22 cellular contexts compared by ENCODE assay signal in genomic region chr11:36379653-36380052, GRCh38.
A peak's percentile ranks its signal among the peaks of the same experiment; 100 is the strongest.
DNase-seq lines count a peak whose midpoint lies in the region; ATAC-seq, FAIRE-seq and TF ChIP-seq lines count a peak whose summit lies in the region.
"Had no signal": no experiment of that assay in that cellular context is flagged by ENCODE, and none has a peak within 500 bp of the region (broad histone marks: within the 10 kb centered on the region; RNA-seq: fewer than 3 reads in every experiment).

No MANE protein-coding gene starts in this region.

- ATAC-seq in stimulated activated naive CD8-positive, alpha-beta T cell treated with anti-CD3 and anti-CD28 coated beads, Interleukin-15, amount 100 ng/mL, for 72 hours: no peak
- no peak for ATAC-seq in GM18873 (IDR thresholded peaks at IDR 0.05; ENCODE audit: low FRiP score, unreplicated experiment)
- ATAC-seq: esophagus mucosa; left colon; stimulated activated naive CD8-positive, alpha-beta T cell treated with anti-CD3 and anti-CD28 coated beads, Interleukin-15, Interleukin-2, amounts not matched to agents 100 U/mL and 50 U/mL, for 24 hours had no signal

- H3K4me1 ChIP-seq in astrocyte (ENCODE audit: insufficient read depth, low read length): peaks cover 6% of the 10 kb centered on the region
- H3K4me1 ChIP-seq in mucosa of rectum (ENCODE audit: control insufficient read depth in 2 of 2, insufficient read depth in 2 of 2, low read length in 2 of 2): peaks cover 12 to 26% of the 10 kb centered on the region in 2 donors

- H3K27ac ChIP-seq in astrocyte (ENCODE audit: low read depth, low read length) (no peak overlapping the region), mucosa of rectum (ENCODE audit: low read depth in 2 of 2, low read length in 2 of 2) (no peak overlapping the region)
- H3K27ac ChIP-seq: SJCRH30, tibial artery had no signal

- no peak overlapping the region for H3K4me2 ChIP-seq in astrocyte (ENCODE audit: low read length)

- DNase-seq in stimulated activated naive CD8-positive, alpha-beta T cell treated with anti-CD3 and anti-CD28 coated beads, Interleukin-15, amount 100 ng/mL, for 72 hours: no peak
- no peak for DNase-seq in astrocyte (ENCODE audit: low read depth)
- DNase-seq in CD1c-positive myeloid dendritic cell (ENCODE audit: extremely low spot score): no peak
- no peak for DNase-seq in stimulated activated CD4-positive, alpha-beta T cell treated with anti-CD3 and anti-CD28 coated beads, Interleukin-12 subunit alpha, Interleukin-12 subunit beta, amount 100 ng/mL, for 4 hours
- DNase-seq: activated naive CD8-positive, alpha-beta T cell treated with anti-CD3 and anti-CD28 coated beads, Interleukin-2, amount 10 ng/mL, durations not matched to agents 7 days and 5 days; CD4-positive, CD25-positive, alpha-beta regulatory T cell; foreskin melanocyte; left colon; mesendoderm; naive B cell; NCI-H2029 treated with DMSO at 0.1 percent for 48 hours; NCI-H226; SJCRH30; stimulated activated CD4-positive, alpha-beta T cell treated with anti-CD3 and anti-CD28 coated beads, Interleukin-4, amount 100 ng/mL, for 4 hours; stimulated activated naive CD8-positive, alpha-beta T cell treated with anti-CD3 and anti-CD28 coated beads, Interleukin-15, Interleukin-2, amounts not matched to agents 100 U/mL and 50 U/mL, for 24 hours; T-helper 2 cell; tibial artery had no signal

- H3K9me3 Mint-ChIP-seq in stimulated activated naive CD8-positive, alpha-beta T cell treated with anti-CD3 and anti-CD28 coated beads, Interleukin-15, Interleukin-2, amounts not matched to agents 100 ng/mL and 50 ng/mL, for 24 hours: no peaks in the 10 kb centered on the region
- no peaks in the 10 kb centered on the region for H3K9me3 Mint-ChIP-seq in stimulated activated naive CD8-positive, alpha-beta T cell treated with anti-CD3 and anti-CD28 coated beads, Interleukin-15, amount 100 ng/mL, for 72 hours
- no peaks in the 10 kb centered on the region for H3K9me3 Mint-ChIP-seq in astrocyte (ENCODE audit: unreplicated experiment)
- H3K9me3 Mint-ChIP-seq: activated naive CD8-positive, alpha-beta T cell treated with anti-CD3 and anti-CD28 coated beads, Interleukin-2, amount 10 ng/mL, durations not matched to agents 7 days and 5 days; CD4-positive, CD25-positive, alpha-beta regulatory T cell; naive B cell had no signal

- H3K36me3 Mint-ChIP-seq in stimulated activated naive CD8-positive, alpha-beta T cell treated with anti-CD3 and anti-CD28 coated beads, Interleukin-15, Interleukin-2, amounts not matched to agents 100 ng/mL and 50 ng/mL, for 24 hours (ENCODE audit: low read depth): peaks cover 7% of the 10 kb centered on the region
- H3K36me3 Mint-ChIP-seq in astrocyte (ENCODE audit: low read depth, unreplicated experiment): peaks cover 25% of the 10 kb centered on the region
- H3K36me3 Mint-ChIP-seq: CD4-positive, CD25-positive, alpha-beta regulatory T cell; naive B cell had no signal

- peaks cover 50% of the 10 kb centered on the region for H3K27me3 Mint-ChIP-seq in stimulated activated naive CD8-positive, alpha-beta T cell treated with anti-CD3 and anti-CD28 coated beads, Interleukin-15, Interleukin-2, amounts not matched to agents 100 ng/mL and 50 ng/mL, for 24 hours
- peaks cover 97% of the 10 kb centered on the region for H3K27me3 Mint-ChIP-seq in stimulated activated naive CD8-positive, alpha-beta T cell treated with anti-CD3 and anti-CD28 coated beads, Interleukin-15, amount 100 ng/mL, for 72 hours
- no peaks in the 10 kb centered on the region for H3K27me3 Mint-ChIP-seq in astrocyte (ENCODE audit: low read depth, unreplicated experiment)

- peaks cover 21% of the 10 kb centered on the region for H4K20me1 ChIP-seq in astrocyte (ENCODE audit: insufficient read depth, low read length)

- no peak overlapping the region for H2AFZ ChIP-seq in astrocyte (ENCODE audit: low read depth, low read length)

- H3K79me2 ChIP-seq in astrocyte (ENCODE audit: insufficient read depth, low read length): peaks cover 42% of the 10 kb centered on the region

- H3K9me3 ChIP-seq in astrocyte (ENCODE audit: insufficient read depth, low read depth, low read length): no peaks in the 10 kb centered on the region
- no peaks in the 10 kb centered on the region for H3K9me3 ChIP-seq in mucosa of rectum (ENCODE audit: control insufficient read depth in 2 of 2, low read length in 2 of 2)
- H3K9me3 ChIP-seq: SJCRH30, tibial artery had no signal

- H3K9ac ChIP-seq in astrocyte (ENCODE audit: low read length) (no peak overlapping the region), mucosa of rectum (ENCODE audit: low read depth in 1 of 2, low read length in 2 of 2) (peak overlapping the region in 1 of 2 donors; percentile 20)

- no peaks in the 10 kb centered on the region for H3K27me3 ChIP-seq in astrocyte (ENCODE audit: insufficient read depth, low read length)
- H3K27me3 ChIP-seq in mucosa of rectum (ENCODE audit: control insufficient read depth in 2 of 2, insufficient read depth in 2 of 2, low read length in 2 of 2): no peaks in the 10 kb centered on the region
- H3K27me3 ChIP-seq: SJCRH30 had no signal

- FAIRE-seq in astrocyte (lab: Jason Lieb, UNC): no peak
- FAIRE-seq: RCC 7860 had no signal

- H3K27ac Mint-ChIP-seq in stimulated activated naive CD8-positive, alpha-beta T cell treated with anti-CD3 and anti-CD28 coated beads, Interleukin-15, Interleukin-2, amounts not matched to agents 100 ng/mL and 50 ng/mL, for 24 hours: no peak overlapping the region
- no peak overlapping the region for H3K27ac Mint-ChIP-seq in stimulated activated naive CD8-positive, alpha-beta T cell treated with anti-CD3 and anti-CD28 coated beads, Interleukin-15, amount 100 ng/mL, for 72 hours
- peak overlapping the region; percentile 22 for H3K27ac Mint-ChIP-seq in astrocyte (ENCODE audit: unreplicated experiment)
- H3K27ac Mint-ChIP-seq: activated naive CD8-positive, alpha-beta T cell treated with anti-CD3 and anti-CD28 coated beads, Interleukin-2, amount 10 ng/mL, durations not matched to agents 7 days and 5 days; CD4-positive, CD25-positive, alpha-beta regulatory T cell; naive B cell had no signal

- TF ChIP-seq CTCF in astrocyte (IDR thresholded peaks at IDR 0.05; ENCODE audit: insufficient read depth, low read depth, low read length): no peak

- H3K4me3 Mint-ChIP-seq in stimulated activated naive CD8-positive, alpha-beta T cell treated with anti-CD3 and anti-CD28 coated beads, Interleukin-15, Interleukin-2, amounts not matched to agents 100 ng/mL and 50 ng/mL, for 24 hours: peak overlapping the region; percentile 91
- no peak overlapping the region for H3K4me3 Mint-ChIP-seq in stimulated activated naive CD8-positive, alpha-beta T cell treated with anti-CD3 and anti-CD28 coated beads, Interleukin-15, amount 100 ng/mL, for 72 hours
- H3K4me3 Mint-ChIP-seq in astrocyte (ENCODE audit: unreplicated experiment): peak overlapping the region; percentile 91
- H3K4me3 Mint-ChIP-seq: activated naive CD8-positive, alpha-beta T cell treated with anti-CD3 and anti-CD28 coated beads, Interleukin-2, amount 10 ng/mL, durations not matched to agents 7 days and 5 days; CD4-positive, CD25-positive, alpha-beta regulatory T cell had no signal

- H3K4me1 Mint-ChIP-seq in stimulated activated naive CD8-positive, alpha-beta T cell treated with anti-CD3 and anti-CD28 coated beads, Interleukin-15, Interleukin-2, amounts not matched to agents 100 ng/mL and 50 ng/mL, for 24 hours (ENCODE audit: low read depth): peaks cover 53% of the 10 kb centered on the region
- H3K4me1 Mint-ChIP-seq in stimulated activated naive CD8-positive, alpha-beta T cell treated with anti-CD3 and anti-CD28 coated beads, Interleukin-15, amount 100 ng/mL, for 72 hours: peaks cover 52% of the 10 kb centered on the region
- H3K4me1 Mint-ChIP-seq in astrocyte (ENCODE audit: low read depth, unreplicated experiment): peaks cover 21% of the 10 kb centered on the region

- H3K36me3 ChIP-seq in astrocyte (ENCODE audit: insufficient read depth, low read length): peaks cover 11% of the 10 kb centered on the region
- peaks cover 22 to 23% of the 10 kb centered on the region in 2 donors for H3K36me3 ChIP-seq in mucosa of rectum (ENCODE audit: control insufficient read depth in 2 of 2, insufficient read depth in 2 of 2, low read length in 2 of 2)
- H3K36me3 ChIP-seq: SJCRH30, tibial artery had no signal

- H3K4me3 ChIP-seq in astrocyte (ENCODE audit: insufficient read depth, low read depth, low read length): no peak overlapping the region
- peak overlapping the region; percentile 60 to 93 for H3K4me3 ChIP-seq in mucosa of rectum (ENCODE audit: low read length in 2 of 2)
- H3K4me3 ChIP-seq: SJCRH30, tibial artery had no signal

Comparison
In these comparisons a context has a peak if more than half of its experiments do, and no peak if none do; other contexts are left out.
1. H3K4me3 Mint-ChIP-seq: peak in stimulated activated naive CD8-positive, alpha-beta T cell treated with anti-CD3 and anti-CD28 coated beads, Interleukin-15, Interleukin-2, amounts not matched to agents 100 ng/mL and 50 ng/mL, for 24 hours (single experiment) and astrocyte (single experiment); none in stimulated activated naive CD8-positive, alpha-beta T cell treated with anti-CD3 and anti-CD28 coated beads, Interleukin-15, amount 100 ng/mL, for 72 hours (0 of 2).